8 cellular contexts compared by ENCODE assay signal in genomic region chr1:217134857-217135568, GRCh38.
A peak's percentile ranks its signal among the peaks of the same experiment; 100 is the strongest.
DNase-seq lines count a peak whose midpoint lies in the region; ATAC-seq, FAIRE-seq and TF ChIP-seq lines count a peak whose summit lies in the region.

No MANE protein-coding gene starts in this region.

- H3K4me1 Mint-ChIP-seq in CD14-positive monocyte (peaks cover 4% of the 10 kb centered on the region), mesothelial cell of epicardium (peaks cover 41% of the 10 kb centered on the region)

- TF ChIP-seq CTCF in CD14-positive monocyte (IDR thresholded peaks at IDR 0.05) (no peak), bronchial epithelial cell (IDR thresholded peaks at IDR 0.05; ENCODE audit: insufficient read depth, low read length, severe bottlenecking) (no peak), mesothelial cell of epicardium (IDR thresholded peaks at IDR 0.05; ENCODE audit: unreplicated experiment) (no peak)

- no peak for FAIRE-seq in bronchial epithelial cell (lab: Jason Lieb, UNC)

- no peak for TF ChIP-seq POLR2A in GM18505 (IDR thresholded peaks at IDR 0.05; ENCODE audit: borderline replicate concordance, extremely low read depth, insufficient read depth, insufficient read length)

- H3K9me3 Mint-ChIP-seq in CD14-positive monocyte (peaks cover 0 to 32% (median 19%) of the 10 kb centered on the region in 7 donors), mesothelial cell of epicardium (no peaks in the 10 kb centered on the region)
- peaks cover 0 to 4% of the 10 kb centered on the region in 2 donors for H3K9me3 Mint-ChIP-seq in activated naive CD4-positive, alpha-beta T cell treated with anti-CD3 and anti-CD28 coated beads, Interleukin-2, amount 50 U/mL, for 72 hours

- H3K4me3 Mint-ChIP-seq in CD14-positive monocyte (peak overlapping the region in 1 of 2 donors; percentile 89), mesothelial cell of epicardium (peak overlapping the region; percentile 74)

- no peaks in the 10 kb centered on the region for H3K36me3 ChIP-seq in bronchial epithelial cell (ENCODE audit: control insufficient read depth, insufficient read depth, low read length)

- peak overlapping the region; percentile 9 for H3K4me3 ChIP-seq in bronchial epithelial cell (ENCODE audit: low read depth, low read length)

- H3K36me3 Mint-ChIP-seq in CD14-positive monocyte = peaks cover 0 to 5% of the 10 kb centered on the region in 2 donors
- H3K36me3 Mint-ChIP-seq in mesothelial cell of epicardium = no peaks in the 10 kb centered on the region
- H3K36me3 Mint-ChIP-seq in activated naive CD4-positive, alpha-beta T cell treated with anti-CD3 and anti-CD28 coated beads, Interleukin-2, amount 50 U/mL, for 72 hours = peaks cover 15 to 27% of the 10 kb centered on the region in 2 donors

- H3K27ac Mint-ChIP-seq in CD14-positive monocyte = peak overlapping the region in 1 of 7 donors; percentile 36
- no peak overlapping the region for H3K27ac Mint-ChIP-seq in mesothelial cell of epicardium
- H3K27ac Mint-ChIP-seq in activated naive CD4-positive, alpha-beta T cell treated with anti-CD3 and anti-CD28 coated beads, Interleukin-2, amount 50 U/mL, for 72 hours = peak overlapping the region in 1 of 2 donors; percentile 66

- peaks cover 40% of the 10 kb centered on the region for H3K27me3 ChIP-seq in bronchial epithelial cell (ENCODE audit: control insufficient read depth, insufficient read depth, low read length)

- peak; percentile 41 for DNase-seq in CD14-positive monocyte (ENCODE audit: low spot score)
- DNase-seq in bronchial epithelial cell (ENCODE audit: low read depth) = no peak
- DNase-seq in mesothelial cell of epicardium (ENCODE audit: low spot score in 2 of 2, unreplicated experiment in 2 of 2) = no peak
- DNase-seq in putamen (ENCODE audit: low spot score) = no peak
- no peak for DNase-seq in activated naive CD4-positive, alpha-beta T cell treated with anti-CD3 and anti-CD28 coated beads, Interleukin-2, amount 50 U/mL, for 72 hours (ENCODE audit: low spot score in 2 of 2)

- ATAC-seq in HG03378 (IDR thresholded peaks at IDR 0.05; ENCODE audit: unreplicated experiment) (peak; percentile 55), GM18505 (IDR thresholded peaks at IDR 0.05; ENCODE audit: unreplicated experiment) (no peak), HG03139 (IDR thresholded peaks at IDR 0.05; ENCODE audit: unreplicated experiment) (no peak)
- ATAC-seq in activated naive CD4-positive, alpha-beta T cell treated with anti-CD3 and anti-CD28 coated beads, Interleukin-2, amount 50 U/mL, for 72 hours = no peak

- intact Hi-C loops in CD14-positive monocyte (cut with micrococcal nuclease) = no loop called here

- H3K27me3 Mint-ChIP-seq in CD14-positive monocyte (ENCODE audit: low read depth in 3 of 3) (peaks cover 76 to 80% (median 78%) of the 10 kb centered on the region in 3 donors), mesothelial cell of epicardium (ENCODE audit: low read depth) (peaks cover 98% of the 10 kb centered on the region)
